ENCODE assay signal across 1 cellular context in genomic region chr15:41773332-41773728, GRCh38.
TF ChIP-seq lines count a peak whose summit lies in the region.

No MANE protein-coding gene starts in this region.

TF ChIP-seq in HepG2, 621 proteins besides CTCF, POLR2A, EP300 and RAD21:
- TF ChIP-seq NCOA1 (CRISPR knock-in tag; IDR thresholded peaks at IDR 0.05) (peak; percentile 2; the same call in 1 of the 2 replicates), FOXK1 (CRISPR knock-in tag; IDR thresholded peaks at IDR 0.05; ENCODE audit: borderline replicate concordance, low read depth) (no peak)
TF ChIP-seq in HepG2: peak in this region for 1.
